Comparison of ENCODE assay signal across 21 cellular contexts in the genomic region with DNA sequence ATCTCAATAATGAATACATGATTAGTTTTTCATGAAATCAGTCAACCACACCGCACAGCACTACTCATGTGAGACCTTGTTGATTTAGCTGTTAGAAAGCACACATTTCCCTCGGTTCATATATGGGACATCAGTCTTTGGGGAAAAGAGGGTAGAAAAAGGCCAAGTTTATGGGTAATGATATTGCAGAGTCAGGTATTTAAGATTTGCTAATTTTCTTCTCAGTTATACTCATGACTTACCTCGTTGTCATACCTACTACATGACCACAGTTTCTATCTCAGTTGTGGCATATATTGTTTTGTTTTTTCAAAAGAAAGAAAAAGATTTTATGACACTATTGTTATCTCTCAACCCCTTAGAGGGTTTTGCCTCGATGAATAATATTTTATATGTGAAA.
"Had no signal": no experiment of that assay in that cellular context is flagged by ENCODE, and none has a peak within 500 bp of the region (broad histone marks: within the 10 kb centered on the region; RNA-seq: fewer than 3 reads in every experiment).

No MANE protein-coding gene starts in this region.

- H3K9ac ChIP-seq: KMS-11 had no signal

- H3K4me2 ChIP-seq: KMS-11 had no signal

- DNase-seq: Kasumi-1, MM.1S, NCI-H1105 treated with DMSO at 0.1 percent for 48 hours, NCI-H1417 treated with DMSO at 0.1 percent for 48 hours, NCI-H187, NCI-H2029, NCI-H2081 treated with DMSO at 0.1 percent for 48 hours, NCI-H2171, NCI-H226, NCI-H446 treated with DMSO at 0.1 percent for 48 hours, NCI-H524, NCI-H82, Right ventricle myocardium superior, RPMI8226, SIG-M5, T-helper 2 cell had no signal

- H3K4me1 ChIP-seq: SJSA1 had no signal

- ATAC-seq: K562 had no signal

- H3K36me3 ChIP-seq: SJSA1 had no signal

- H3K27ac ChIP-seq: KMS-11, SJSA1, SK-N-MC had no signal

- H3K4me3 ChIP-seq: K562, SJSA1, SK-N-MC had no signal

- H3K9me3 ChIP-seq: SJSA1 had no signal

- FAIRE-seq: K562, RCC 7860 had no signal

- H3K27me3 ChIP-seq: SJSA1 had no signal
